ENCODE assay signal across 31 cellular contexts in the genomic region with DNA sequence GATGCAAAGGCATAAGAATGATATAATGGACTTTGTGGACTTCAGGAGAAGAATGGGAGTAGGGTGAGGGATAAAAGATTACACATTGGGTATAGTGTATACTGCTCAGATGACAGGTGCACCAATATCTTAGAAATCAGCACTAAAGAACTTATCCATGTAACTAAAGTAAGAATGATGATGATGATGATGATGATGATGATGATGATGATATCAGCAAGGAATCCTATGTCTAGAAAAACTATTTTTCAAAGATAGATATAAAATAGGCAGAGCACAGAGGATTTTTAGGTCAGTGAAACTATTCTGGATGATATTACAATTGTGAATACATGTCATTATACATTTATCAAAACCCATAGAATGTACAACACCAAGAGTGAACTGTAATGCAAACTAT. TPM values are rescaled to one million over a fixed set of nuclear protein-coding genes. Genes with fewer than 3 reads are reported as not detected.
"Had no signal": no experiment of that assay in that cellular context is flagged by ENCODE, and none has a peak within 500 bp of the region (broad histone marks: within the 10 kb centered on the region; RNA-seq: fewer than 3 reads in every experiment).

No MANE protein-coding gene starts in this region.

- DNase-seq: stimulated activated CD4-positive, alpha-beta T cell treated with anti-CD3 and anti-CD28 coated beads, Interleukin-2, amount 100 ng/mL, for 48 hours; stimulated activated CD4-positive, alpha-beta T cell treated with anti-CD3 and anti-CD28 coated beads, Interleukin-4, amount 100 ng/mL, for 1 hour; stimulated activated CD4-positive, alpha-beta T cell treated with anti-CD3 and anti-CD28 coated beads, Interleukin-4, amount 100 ng/mL, for 24 hours; stimulated activated CD4-positive, alpha-beta T cell treated with anti-CD3 and anti-CD28 coated beads, Interleukin-4, amount 100 ng/mL, for 4 hours; stimulated activated CD8-positive, alpha-beta memory T cell treated with anti-CD3 and anti-CD28 coated beads, Interleukin-4, amount 100 ng/mL, for 48 hours; stimulated activated naive B cell treated with anti-CD40 and anti-IgM and Interleukin-4, amounts not matched to agents 10 μg/mL and 1 μg/mL and 100 μg/mL, for 72 hours; stimulated activated naive CD4-positive, alpha-beta T cell; stimulated activated naive CD4-positive, alpha-beta T cell treated with Interleukin-2 at 50 U/mL for 16 hours; stimulated activated naive CD8-positive, alpha-beta T cell treated with anti-CD3 and anti-CD28 coated beads, Interleukin-15, amount 100 ng/mL, for 72 hours; stimulated activated naive CD8-positive, alpha-beta T cell treated with anti-CD3 and anti-CD28 coated beads, Interleukin-15, Interleukin-2, amounts not matched to agents 100 U/mL and 50 U/mL, for 24 hours; stomach; substantia nigra; testis; thyroid gland; tibial artery; transverse colon; trophoblast cell; upper lobe of left lung; upper lobe of right lung; uterus had no signal

- H3K4me1 ChIP-seq: stomach, suprapubic skin, testis, thyroid gland, tibial artery, tibial nerve, transverse colon, upper lobe of left lung, upper lobe of right lung, uterus, vagina had no signal

- FAIRE-seq: urothelium cell line had no signal

- H3K27ac ChIP-seq: stomach, suprapubic skin, testis, thoracic aorta, thyroid gland, tibial artery, tibial nerve, transverse colon, upper lobe of left lung, upper lobe of right lung, uterus, vagina had no signal

- H3K36me3 ChIP-seq: stomach, suprapubic skin, thoracic aorta, thyroid gland, tibial artery, tibial nerve, transverse colon, upper lobe of left lung, upper lobe of right lung, uterus, vagina had no signal

- H3K27me3 ChIP-seq: stomach, suprapubic skin, testis, thyroid gland, tibial artery, tibial nerve, upper lobe of left lung, upper lobe of right lung, uterus, vagina had no signal

- ATAC-seq: stimulated activated effector memory CD8-positive, alpha-beta T cell treated with anti-CD3 and anti-CD28 coated beads, Interleukin-12 subunit alpha, Interleukin-12 subunit beta, amount 100 ng/mL, for 72 hours; stimulated activated memory B cell treated with anti-CD40 and anti-IgM and Interleukin-4, amounts not matched to agents 10 μg/mL and 1 μg/mL and 100 μg/mL, for 72 hours; stimulated activated naive B cell treated with anti-CD40 and anti-IgM and Interleukin-4, amounts not matched to agents 10 μg/mL and 1 μg/mL and 100 μg/mL, for 72 hours; stimulated activated naive CD8-positive, alpha-beta T cell treated with anti-CD3 and anti-CD28 coated beads, Interleukin-15, amount 100 ng/mL, for 72 hours; stimulated activated naive CD8-positive, alpha-beta T cell treated with anti-CD3 and anti-CD28 coated beads, Interleukin-15, Interleukin-2, amounts not matched to agents 100 U/mL and 50 U/mL, for 24 hours; upper lobe of right lung had no signal

- H3K4me3 ChIP-seq: stomach, suprapubic skin, testis, thoracic aorta, thyroid gland, tibial artery, tibial nerve, transverse colon, upper lobe of left lung, upper lobe of right lung, uterus, vagina had no signal

- H3K9me3 ChIP-seq: testis, thoracic aorta, thyroid gland, upper lobe of right lung, vagina had no signal

RNA-seq across cellular contexts. Expression of gene NMS, which starts 34.3 kb away (rescaled TPM):
- total RNA-seq: stomach, subcutaneous adipose tissue, suprapubic skin, temporal lobe, testis, thoracic aorta, thyroid gland, tibial nerve, transverse colon, upper lobe of left lung, upper lobe of right lung, ureter, urinary bladder, uterus, vagina had no signal
- polyA plus RNA-seq: stomach, urinary bladder had no signal
